In the genomic region with DNA sequence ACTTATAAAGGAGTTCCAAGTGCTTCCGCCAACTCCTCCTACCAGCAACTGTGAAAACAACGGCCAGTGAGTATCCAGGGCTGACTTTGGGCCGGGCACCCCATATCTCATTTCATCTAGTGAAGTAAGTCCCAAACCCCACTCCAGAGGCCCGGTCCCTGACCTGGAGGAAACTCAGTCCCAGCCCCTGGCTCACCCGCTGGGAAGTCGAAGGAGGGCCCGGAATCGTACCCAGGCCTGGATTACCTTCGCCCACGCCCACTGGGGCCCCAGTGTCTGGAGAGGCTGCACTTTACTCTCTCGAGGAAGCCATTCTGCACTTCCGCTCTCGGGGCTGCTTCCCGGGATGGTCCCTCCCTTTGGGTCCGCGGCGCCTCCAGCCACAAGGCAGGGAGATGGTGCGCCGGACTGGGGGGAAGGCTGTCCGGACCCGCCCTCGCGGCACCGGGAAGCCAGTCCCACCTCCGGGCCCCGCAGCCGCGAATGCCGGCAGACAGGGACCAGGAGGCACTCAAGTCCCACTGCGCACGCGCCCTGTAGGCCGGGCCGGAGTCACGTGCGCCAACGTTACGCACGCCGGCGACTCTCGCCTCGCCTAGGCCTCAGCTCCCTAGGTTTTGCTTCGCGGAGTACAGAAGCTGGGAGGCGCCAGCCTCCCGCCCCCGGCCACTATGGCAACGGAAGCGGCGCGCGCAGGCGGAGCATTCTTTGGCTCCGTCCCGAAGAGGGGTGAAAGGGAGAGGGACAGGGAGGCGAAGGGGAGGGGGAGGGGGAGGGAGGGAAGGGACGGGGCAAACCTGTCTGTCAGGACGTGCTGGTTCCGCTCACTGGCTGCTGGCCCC, we compare ENCODE assay signal across 1 cellular context.
TF ChIP-seq lines count a peak whose summit lies in the region.

A gene with protein sequence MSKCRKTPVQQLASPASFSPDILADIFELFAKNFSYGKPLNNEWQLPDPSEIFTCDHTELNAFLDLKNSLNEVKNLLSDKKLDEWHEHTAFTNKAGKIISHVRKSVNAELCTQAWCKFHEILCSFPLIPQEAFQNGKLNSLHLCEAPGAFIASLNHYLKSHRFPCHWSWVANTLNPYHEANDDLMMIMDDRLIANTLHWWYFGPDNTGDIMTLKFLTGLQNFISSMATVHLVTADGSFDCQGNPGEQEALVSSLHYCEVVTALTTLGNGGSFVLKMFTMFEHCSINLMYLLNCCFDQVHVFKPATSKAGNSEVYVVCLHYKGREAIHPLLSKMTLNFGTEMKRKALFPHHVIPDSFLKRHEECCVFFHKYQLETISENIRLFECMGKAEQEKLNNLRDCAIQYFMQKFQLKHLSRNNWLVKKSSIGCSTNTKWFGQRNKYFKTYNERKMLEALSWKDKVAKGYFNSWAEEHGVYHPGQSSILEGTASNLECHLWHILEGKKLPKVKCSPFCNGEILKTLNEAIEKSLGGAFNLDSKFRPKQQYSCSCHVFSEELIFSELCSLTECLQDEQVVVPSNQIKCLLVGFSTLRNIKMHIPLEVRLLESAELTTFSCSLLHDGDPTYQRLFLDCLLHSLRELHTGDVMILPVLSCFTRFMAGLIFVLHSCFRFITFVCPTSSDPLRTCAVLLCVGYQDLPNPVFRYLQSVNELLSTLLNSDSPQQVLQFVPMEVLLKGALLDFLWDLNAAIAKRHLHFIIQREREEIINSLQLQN (minus strand): TSS at position 513 of the 842 bp plus-strand sequence. CDS start 3,482 bp downstream, outside the sequence.

TF ChIP-seq in HepG2, 621 proteins besides CTCF, POLR2A, EP300 and RAD21 (continued from another document and continues in another):
- TF ChIP-seq, protein P1, sequence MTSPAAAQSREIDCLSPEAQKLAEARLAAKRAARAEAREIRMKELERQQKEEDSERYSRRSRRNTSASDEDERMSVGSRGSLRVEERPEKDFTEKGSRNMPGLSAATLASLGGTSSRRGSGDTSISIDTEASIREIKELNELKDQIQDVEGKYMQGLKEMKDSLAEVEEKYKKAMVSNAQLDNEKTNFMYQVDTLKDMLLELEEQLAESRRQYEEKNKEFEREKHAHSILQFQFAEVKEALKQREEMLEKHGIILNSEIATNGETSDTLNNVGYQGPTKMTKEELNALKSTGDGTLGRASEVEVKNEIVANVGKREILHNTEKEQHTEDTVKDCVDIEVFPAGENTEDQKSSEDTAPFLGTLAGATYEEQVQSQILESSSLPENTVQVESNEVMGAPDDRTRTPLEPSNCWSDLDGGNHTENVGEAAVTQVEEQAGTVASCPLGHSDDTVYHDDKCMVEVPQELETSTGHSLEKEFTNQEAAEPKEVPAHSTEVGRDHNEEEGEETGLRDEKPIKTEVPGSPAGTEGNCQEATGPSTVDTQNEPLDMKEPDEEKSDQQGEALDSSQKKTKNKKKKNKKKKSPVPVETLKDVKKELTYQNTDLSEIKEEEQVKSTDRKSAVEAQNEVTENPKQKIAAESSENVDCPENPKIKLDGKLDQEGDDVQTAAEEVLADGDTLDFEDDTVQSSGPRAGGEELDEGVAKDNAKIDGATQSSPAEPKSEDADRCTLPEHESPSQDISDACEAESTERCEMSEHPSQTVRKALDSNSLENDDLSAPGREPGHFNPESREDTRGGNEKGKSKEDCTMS (CRISPR knock-in tag; conservative IDR thresholded peaks at IDR 0.05): peak; percentile 82; the same call in 1 of the 2 replicates
- TF ChIP-seq, protein P2, sequence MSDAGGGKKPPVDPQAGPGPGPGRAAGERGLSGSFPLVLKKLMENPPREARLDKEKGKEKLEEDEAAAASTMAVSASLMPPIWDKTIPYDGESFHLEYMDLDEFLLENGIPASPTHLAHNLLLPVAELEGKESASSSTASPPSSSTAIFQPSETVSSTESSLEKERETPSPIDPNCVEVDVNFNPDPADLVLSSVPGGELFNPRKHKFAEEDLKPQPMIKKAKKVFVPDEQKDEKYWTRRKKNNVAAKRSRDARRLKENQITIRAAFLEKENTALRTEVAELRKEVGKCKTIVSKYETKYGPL (CRISPR knock-in tag; IDR thresholded peaks at IDR 0.05): peak; percentile 89
- peak; percentile 97; the same call in 1 of the 2 replicates for TF ChIP-seq KLF13 (CRISPR knock-in tag; IDR thresholded peaks at IDR 0.05)
- no peak for TF ChIP-seq RCOR2 (CRISPR knock-in tag; IDR thresholded peaks at IDR 0.05)
- TF ChIP-seq, protein P3, sequence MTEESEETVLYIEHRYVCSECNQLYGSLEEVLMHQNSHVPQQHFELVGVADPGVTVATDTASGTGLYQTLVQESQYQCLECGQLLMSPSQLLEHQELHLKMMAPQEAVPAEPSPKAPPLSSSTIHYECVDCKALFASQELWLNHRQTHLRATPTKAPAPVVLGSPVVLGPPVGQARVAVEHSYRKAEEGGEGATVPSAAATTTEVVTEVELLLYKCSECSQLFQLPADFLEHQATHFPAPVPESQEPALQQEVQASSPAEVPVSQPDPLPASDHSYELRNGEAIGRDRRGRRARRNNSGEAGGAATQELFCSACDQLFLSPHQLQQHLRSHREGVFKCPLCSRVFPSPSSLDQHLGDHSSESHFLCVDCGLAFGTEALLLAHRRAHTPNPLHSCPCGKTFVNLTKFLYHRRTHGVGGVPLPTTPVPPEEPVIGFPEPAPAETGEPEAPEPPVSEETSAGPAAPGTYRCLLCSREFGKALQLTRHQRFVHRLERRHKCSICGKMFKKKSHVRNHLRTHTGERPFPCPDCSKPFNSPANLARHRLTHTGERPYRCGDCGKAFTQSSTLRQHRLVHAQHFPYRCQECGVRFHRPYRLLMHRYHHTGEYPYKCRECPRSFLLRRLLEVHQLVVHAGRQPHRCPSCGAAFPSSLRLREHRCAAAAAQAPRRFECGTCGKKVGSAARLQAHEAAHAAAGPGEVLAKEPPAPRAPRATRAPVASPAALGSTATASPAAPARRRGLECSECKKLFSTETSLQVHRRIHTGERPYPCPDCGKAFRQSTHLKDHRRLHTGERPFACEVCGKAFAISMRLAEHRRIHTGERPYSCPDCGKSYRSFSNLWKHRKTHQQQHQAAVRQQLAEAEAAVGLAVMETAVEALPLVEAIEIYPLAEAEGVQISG (CRISPR knock-in tag; IDR thresholded peaks at IDR 0.05): peak; percentile 86
- TF ChIP-seq, protein P4, sequence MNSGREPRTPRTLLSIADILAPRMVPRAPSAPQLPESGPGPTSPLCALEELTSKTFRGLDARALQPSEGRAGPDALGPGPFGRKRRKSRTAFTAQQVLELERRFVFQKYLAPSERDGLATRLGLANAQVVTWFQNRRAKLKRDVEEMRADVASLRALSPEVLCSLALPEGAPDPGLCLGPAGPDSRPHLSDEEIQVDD (CRISPR knock-in tag; IDR thresholded peaks at IDR 0.05; ENCODE audit: borderline replicate concordance): peak; percentile 99; the same call in 1 of the 2 replicates
- TF ChIP-seq WIZ (CRISPR knock-in tag; IDR thresholded peaks at IDR 0.05): peak; percentile 98
- TF ChIP-seq MYNN (CRISPR knock-in tag; IDR thresholded peaks at IDR 0.05; ENCODE audit: low read depth): no peak; the same call in 1 of the 2 replicates
- peak; percentile 86 for TF ChIP-seq ZNF567 (CRISPR knock-in tag; IDR thresholded peaks at IDR 0.05; ENCODE audit: borderline replicate concordance)
- peak; percentile 98 for TF ChIP-seq BRCA1 (CRISPR knock-in tag; IDR thresholded peaks at IDR 0.05)
- TF ChIP-seq NR2F1 (CRISPR knock-in tag; IDR thresholded peaks at IDR 0.05): no peak
- peak; percentile 86 for TF ChIP-seq RFXAP (CRISPR knock-in tag; IDR thresholded peaks at IDR 0.05; ENCODE audit: borderline replicate concordance)
- peak; percentile 89 for TF ChIP-seq ELF3 (CRISPR knock-in tag; IDR thresholded peaks at IDR 0.05)
- TF ChIP-seq ZBTB3 (CRISPR knock-in tag; IDR thresholded peaks at IDR 0.05; ENCODE audit: borderline replicate concordance, low read depth): peak; percentile 76; the same call in 1 of the 2 replicates
- TF ChIP-seq ZNF879 (CRISPR knock-in tag; IDR thresholded peaks at IDR 0.05): peak; percentile 99
- no peak for TF ChIP-seq NFE2 (CRISPR knock-in tag; IDR thresholded peaks at IDR 0.05)
- peak; percentile 79 for TF ChIP-seq THAP11 (CRISPR knock-in tag; IDR thresholded peaks at IDR 0.05)
- peak; percentile 26; the same call in 1 of the 2 replicates for TF ChIP-seq NFYC (CRISPR knock-in tag; IDR thresholded peaks at IDR 0.05)
- no peak for TF ChIP-seq NPAS2 (CRISPR knock-in tag; IDR thresholded peaks at IDR 0.05; ENCODE audit: borderline replicate concordance)
- peak; percentile 80; the same call in 1 of the 2 replicates for TF ChIP-seq ZKSCAN5 (CRISPR knock-in tag; IDR thresholded peaks at IDR 0.05)
- TF ChIP-seq SMAD9 (CRISPR knock-in tag; IDR thresholded peaks at IDR 0.05): peak; percentile 97; the same call in 1 of the 2 replicates
- peak; percentile 94 for TF ChIP-seq RBM39 (IDR thresholded peaks at IDR 0.05; ENCODE audit: low read depth, low read length, poor library complexity, severe bottlenecking)
- 0 out of 2 replicates have a peak, but pooled peaks have one; percentile 34 for TF ChIP-seq ZC3H4 (CRISPR knock-in tag; IDR thresholded peaks at IDR 0.05; ENCODE audit: borderline replicate concordance)
- TF ChIP-seq, protein P5, sequence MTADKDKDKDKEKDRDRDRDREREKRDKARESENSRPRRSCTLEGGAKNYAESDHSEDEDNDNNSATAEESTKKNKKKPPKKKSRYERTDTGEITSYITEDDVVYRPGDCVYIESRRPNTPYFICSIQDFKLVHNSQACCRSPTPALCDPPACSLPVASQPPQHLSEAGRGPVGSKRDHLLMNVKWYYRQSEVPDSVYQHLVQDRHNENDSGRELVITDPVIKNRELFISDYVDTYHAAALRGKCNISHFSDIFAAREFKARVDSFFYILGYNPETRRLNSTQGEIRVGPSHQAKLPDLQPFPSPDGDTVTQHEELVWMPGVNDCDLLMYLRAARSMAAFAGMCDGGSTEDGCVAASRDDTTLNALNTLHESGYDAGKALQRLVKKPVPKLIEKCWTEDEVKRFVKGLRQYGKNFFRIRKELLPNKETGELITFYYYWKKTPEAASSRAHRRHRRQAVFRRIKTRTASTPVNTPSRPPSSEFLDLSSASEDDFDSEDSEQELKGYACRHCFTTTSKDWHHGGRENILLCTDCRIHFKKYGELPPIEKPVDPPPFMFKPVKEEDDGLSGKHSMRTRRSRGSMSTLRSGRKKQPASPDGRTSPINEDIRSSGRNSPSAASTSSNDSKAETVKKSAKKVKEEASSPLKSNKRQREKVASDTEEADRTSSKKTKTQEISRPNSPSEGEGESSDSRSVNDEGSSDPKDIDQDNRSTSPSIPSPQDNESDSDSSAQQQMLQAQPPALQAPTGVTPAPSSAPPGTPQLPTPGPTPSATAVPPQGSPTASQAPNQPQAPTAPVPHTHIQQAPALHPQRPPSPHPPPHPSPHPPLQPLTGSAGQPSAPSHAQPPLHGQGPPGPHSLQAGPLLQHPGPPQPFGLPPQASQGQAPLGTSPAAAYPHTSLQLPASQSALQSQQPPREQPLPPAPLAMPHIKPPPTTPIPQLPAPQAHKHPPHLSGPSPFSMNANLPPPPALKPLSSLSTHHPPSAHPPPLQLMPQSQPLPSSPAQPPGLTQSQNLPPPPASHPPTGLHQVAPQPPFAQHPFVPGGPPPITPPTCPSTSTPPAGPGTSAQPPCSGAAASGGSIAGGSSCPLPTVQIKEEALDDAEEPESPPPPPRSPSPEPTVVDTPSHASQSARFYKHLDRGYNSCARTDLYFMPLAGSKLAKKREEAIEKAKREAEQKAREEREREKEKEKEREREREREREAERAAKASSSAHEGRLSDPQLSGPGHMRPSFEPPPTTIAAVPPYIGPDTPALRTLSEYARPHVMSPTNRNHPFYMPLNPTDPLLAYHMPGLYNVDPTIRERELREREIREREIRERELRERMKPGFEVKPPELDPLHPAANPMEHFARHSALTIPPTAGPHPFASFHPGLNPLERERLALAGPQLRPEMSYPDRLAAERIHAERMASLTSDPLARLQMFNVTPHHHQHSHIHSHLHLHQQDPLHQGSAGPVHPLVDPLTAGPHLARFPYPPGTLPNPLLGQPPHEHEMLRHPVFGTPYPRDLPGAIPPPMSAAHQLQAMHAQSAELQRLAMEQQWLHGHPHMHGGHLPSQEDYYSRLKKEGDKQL (CRISPR knock-in tag; IDR thresholded peaks at IDR 0.05; ENCODE audit: low read depth): peak; percentile 72; the same call in 1 of the 2 replicates
- peak; percentile 76 for TF ChIP-seq MIER2 (CRISPR knock-in tag; IDR thresholded peaks at IDR 0.05)
- TF ChIP-seq GPN1 (CRISPR knock-in tag; IDR thresholded peaks at IDR 0.05; ENCODE audit: borderline replicate concordance): no peak
- TF ChIP-seq, protein P6, sequence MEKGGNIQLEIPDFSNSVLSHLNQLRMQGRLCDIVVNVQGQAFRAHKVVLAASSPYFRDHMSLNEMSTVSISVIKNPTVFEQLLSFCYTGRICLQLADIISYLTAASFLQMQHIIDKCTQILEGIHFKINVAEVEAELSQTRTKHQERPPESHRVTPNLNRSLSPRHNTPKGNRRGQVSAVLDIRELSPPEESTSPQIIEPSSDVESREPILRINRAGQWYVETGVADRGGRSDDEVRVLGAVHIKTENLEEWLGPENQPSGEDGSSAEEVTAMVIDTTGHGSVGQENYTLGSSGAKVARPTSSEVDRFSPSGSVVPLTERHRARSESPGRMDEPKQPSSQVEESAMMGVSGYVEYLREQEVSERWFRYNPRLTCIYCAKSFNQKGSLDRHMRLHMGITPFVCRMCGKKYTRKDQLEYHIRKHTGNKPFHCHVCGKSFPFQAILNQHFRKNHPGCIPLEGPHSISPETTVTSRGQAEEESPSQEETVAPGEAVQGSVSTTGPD (CRISPR knock-in tag; IDR thresholded peaks at IDR 0.05): 0 out of 2 replicates have a peak, but pooled peaks have one; percentile 68
- peak; percentile 95 for TF ChIP-seq ZNF552 (CRISPR knock-in tag; IDR thresholded peaks at IDR 0.05; ENCODE audit: borderline replicate concordance)
- TF ChIP-seq U2AF1 (optimal IDR thresholded peaks at IDR 0.05; ENCODE audit: low read depth, low read length): peak; percentile 46
- TF ChIP-seq ZSCAN29 (CRISPR knock-in tag; conservative IDR thresholded peaks at IDR 0.05): peak; percentile 87
- TF ChIP-seq, protein P7, sequence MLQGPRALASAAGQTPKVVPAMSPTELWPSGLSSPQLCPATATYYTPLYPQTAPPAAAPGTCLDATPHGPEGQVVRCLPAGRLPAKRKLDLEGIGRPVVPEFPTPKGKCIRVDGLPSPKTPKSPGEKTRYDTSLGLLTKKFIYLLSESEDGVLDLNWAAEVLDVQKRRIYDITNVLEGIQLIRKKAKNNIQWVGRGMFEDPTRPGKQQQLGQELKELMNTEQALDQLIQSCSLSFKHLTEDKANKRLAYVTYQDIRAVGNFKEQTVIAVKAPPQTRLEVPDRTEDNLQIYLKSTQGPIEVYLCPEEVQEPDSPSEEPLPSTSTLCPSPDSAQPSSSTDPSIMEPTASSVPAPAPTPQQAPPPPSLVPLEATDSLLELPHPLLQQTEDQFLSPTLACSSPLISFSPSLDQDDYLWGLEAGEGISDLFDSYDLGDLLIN (CRISPR knock-in tag; IDR thresholded peaks at IDR 0.05; ENCODE audit: borderline replicate concordance): no peak
- no peak; the same call in none of the 2 replicates for TF ChIP-seq NKX3-1 (CRISPR knock-in tag; IDR thresholded peaks at IDR 0.05)
